9 cellular contexts compared by ENCODE assay signal in genomic region chr19:48876035-48876981, GRCh38. TPM values are rescaled to one million over a fixed set of nuclear protein-coding genes. Genes with fewer than 3 reads are reported as not detected.
DNase-seq lines count a peak whose midpoint lies in the region; ATAC-seq, FAIRE-seq and TF ChIP-seq lines count a peak whose summit lies in the region.
"Not testable (repeated sequence)": the region's sequence is repeated elsewhere in the genome, so short reads cannot be mapped to it uniquely, and the experiment has no call there.
"Had no signal": no experiment of that assay in that cellular context is flagged by ENCODE, and none has a peak within 500 bp of the region (broad histone marks: within the 10 kb centered on the region; RNA-seq: fewer than 3 reads in every experiment).

No MANE protein-coding gene starts in this region.

- not testable (repeated sequence) for H3K9me2 ChIP-seq in PC-9 (ENCODE audit: insufficient read depth)

- WGBS in A549 (ENCODE audit: missing lambda C conversion rate) = 72% methylated on average over 30 of the region's 30 CpGs
- 73 to 76% methylated on average over 24 to 30 of the region's 30 CpGs for WGBS in body of pancreas, 2 donors

- peaks cover 40% of the 10 kb centered on the region for H4K20me1 ChIP-seq in PC-9 (ENCODE audit: insufficient read depth)

- H3K9me3 ChIP-seq in A549; PC-9 (ENCODE audit: insufficient read depth, low read depth); body of pancreas; muscle layer of colon (ENCODE audit: low read length): not testable (repeated sequence)

- DNase-seq in A549 (ENCODE audit: low read depth in 1 of 2, low spot score in 1 of 2) = peak in 1 of 2 experiments; percentile 46
- peak; percentile 45 to 50 for DNase-seq in PC-9
- DNase-seq in activated CD4-positive, alpha-beta T cell treated with anti-CD3 and anti-CD28 coated beads, Interleukin-2, amount 50 U/mL, for 4 hours = peak; percentile 35
- DNase-seq in body of pancreas = peak in 3 of 4 donors; percentile 49 to 60 (median 50)
- not testable (repeated sequence) for DNase-seq in fibroblast of villous mesenchyme (ENCODE audit: low read depth)
- peak; percentile 54 to 59 for DNase-seq in stimulated activated CD4-positive, alpha-beta T cell treated with anti-CD3 and anti-CD28 coated beads, Interleukin-2, amount 100 ng/mL, for 24 hours

- H3K4me2 ChIP-seq in A549 = peak overlapping the region; percentile 88
- H3K4me2 ChIP-seq in PC-9 = peak overlapping the region; percentile 100

- TF ChIP-seq CTCF in A549 (IDR thresholded peaks at IDR 0.05); PC-9 (conservative IDR thresholded peaks at IDR 0.05); body of pancreas (IDR thresholded peaks at IDR 0.05); fibroblast of villous mesenchyme (IDR thresholded peaks at IDR 0.05; ENCODE audit: insufficient read depth, low read depth, low read length): not testable (repeated sequence)

- not testable (repeated sequence) for FAIRE-seq in A549 (lab: Jason Lieb, UNC)

- peak overlapping the region; percentile 92 for H3K4me3 ChIP-seq in A549
- H3K4me3 ChIP-seq in PC-9 = peak overlapping the region; percentile 93
- not testable (repeated sequence) for H3K4me3 ChIP-seq in body of pancreas
- peak overlapping the region; percentile 94 for H3K4me3 ChIP-seq in fibroblast of villous mesenchyme (ENCODE audit: low read depth, low read length)
- H3K4me3 ChIP-seq in muscle layer of colon (ENCODE audit: low read depth in 1 of 2, low read length in 2 of 2) = peak overlapping the region; percentile 99

- H3K27ac ChIP-seq in A549 (peak overlapping the region; percentile 95 to 97), PC-9 (peak overlapping the region; percentile 97), body of pancreas (peak overlapping the region in 2 of 4 donors; percentile 57 to 96), muscle layer of colon (ENCODE audit: low read depth, low read length) (peak overlapping the region; percentile 55)

- POLR2A ChIA-PET in A549 (lab: Yijun Ruan, JAX) (interaction anchor here (0.8 to 8.9 kb wide), 7 partner anchors 11 to 92 kb away, joined by 3 to 175 read pairs (median 12); partner anchors contain the start of genes BAX, FTL and NUCB1), PC-9 (lab: Charles Lee; ENCODE audit: unreplicated experiment) (interaction anchor here (0.9 kb wide), 1 partner anchor 764 kb away, joined by 4 read pairs; the partner anchor contains the start of gene RRAS)

- not testable (repeated sequence) for TF ChIP-seq EP300 in A549 (IDR thresholded peaks at IDR 0.05)

- intact Hi-C loops in PC-9 (cut with micrococcal nuclease; ENCODE audit: unreplicated experiment); body of pancreas (cut with DNase I): not testable (repeated sequence)

- CTCF ChIA-PET in A549 (lab: Yijun Ruan, JAX) = interaction anchor here (0.9 to 13.7 kb wide), 6 partner anchors 8 to 96 kb away, joined by 3 to 121 read pairs (median 7); partner anchors contain the start of gene FTL
- CTCF ChIA-PET in PC-9 (lab: Charles Lee) = interaction anchor here (0.7 kb wide), 1 partner anchor 204 kb away, joined by 5 read pairs; no protein-coding TSS in a partner anchor

- ATAC-seq in A549, body of pancreas: not testable (repeated sequence)

- not testable (repeated sequence) for H3K27me3 ChIP-seq in PC-9 (ENCODE audit: insufficient read depth, low read depth); body of pancreas; muscle layer of colon (ENCODE audit: control insufficient read depth in 1 of 2, insufficient read depth in 2 of 2, low read length in 2 of 2)

- H3F3A ChIP-seq in PC-9 (ENCODE audit: insufficient read depth, low read depth) = peaks cover 67% of the 10 kb centered on the region

- H3K79me2 ChIP-seq in PC-9 (ENCODE audit: low read depth) = peaks cover 44% of the 10 kb centered on the region

- H3K4me1 ChIP-seq in A549 (peaks cover 28% of the 10 kb centered on the region), PC-9 (replicated peaks; ENCODE audit: insufficient read depth) (peaks cover 22% of the 10 kb centered on the region), body of pancreas (peaks cover 36% of the 10 kb centered on the region), muscle layer of colon (ENCODE audit: insufficient read depth, low read length) (peaks cover 23% of the 10 kb centered on the region)

- H3K36me3 ChIP-seq in PC-9 (ENCODE audit: low read depth) = peaks cover 32% of the 10 kb centered on the region
- H3K36me3 ChIP-seq in body of pancreas (replicated peaks in 1 of 2; ENCODE audit: insufficient read depth in 1 of 2, low read depth in 2 of 2) = not testable (repeated sequence)
- peaks cover 30% of the 10 kb centered on the region for H3K36me3 ChIP-seq in muscle layer of colon (ENCODE audit: insufficient read depth, low read length)

- not testable (repeated sequence) for TF ChIP-seq POLR2A in A549 (IDR thresholded peaks at IDR 0.05; ENCODE audit: low read length)
- TF ChIP-seq POLR2A in GM15510 (IDR thresholded peaks at IDR 0.05; ENCODE audit: borderline replicate concordance, extremely low read depth, insufficient read length) (peak; percentile 20), body of pancreas (IDR thresholded peaks at IDR 0.05) (peak in 1 of 3 donors; percentile 18)

- peak overlapping the region; percentile 100 for H3K9ac ChIP-seq in muscle layer of colon (ENCODE audit: low read length)

- H2AFZ ChIP-seq in PC-9 = not testable (repeated sequence)

- TF ChIP-seq RAD21 in A549 (conservative IDR thresholded peaks at IDR 0.05 in 1 of 2, IDR thresholded peaks at IDR 0.05 in 1 of 2) = not testable (repeated sequence)

- TSS peak; percentile 87 for BruUV-seq in PC-9 (replicated peaks; lab: Mats Ljungman, UMichigan)

TF ChIP-seq in A549, 52 proteins besides CTCF, POLR2A, EP300 and RAD21 (continues in another document):
- 0 out of 2 replicates have a peak, but pooled peaks have one; percentile 54 for TF ChIP-seq HOXB5 (CRISPR knock-in tag; IDR thresholded peaks at IDR 0.05)
- TF ChIP-seq FOSB (CRISPR knock-in tag; IDR thresholded peaks at IDR 0.05) = peak; percentile 94
- TF ChIP-seq POLR2AphosphoS2 (conservative IDR thresholded peaks at IDR 0.05; ENCODE audit: low read length) = peak; percentile 92; the same call in 1 of the 2 replicates
- TF ChIP-seq FOSL2 (IDR thresholded peaks at IDR 0.05) = not testable (repeated sequence)
- TF ChIP-seq FOSL2 (CRISPR knock-in tag; IDR thresholded peaks at IDR 0.05) = peak; percentile 80
- TF ChIP-seq RARB (CRISPR knock-in tag; IDR thresholded peaks at IDR 0.05) = peak; percentile 53; the same call in 1 of the 2 replicates
- peak; percentile 77 for TF ChIP-seq BHLHE40 (IDR thresholded peaks at IDR 0.05; ENCODE audit: low read depth, low read length)

RNA-seq across cellular contexts. Expression of gene PPP1R15A, which starts 4.1 kb away (rescaled TPM):
- polyA plus RNA-seq in A549 (2011; rRNA removed) = 49.0 and 74.2 TPM in 2 replicates
- polyA plus RNA-seq in A549 (2012; cell fraction: cytosol; rRNA removed) = 109 and 112 TPM in 2 replicates
- 162 and 179 TPM in 2 replicates for polyA plus RNA-seq in A549 (2012; cell fraction: nucleus; rRNA removed)
- 28.1 to 29.7 TPM (median 29.2 TPM) in 3 replicates for polyA plus RNA-seq in A549 (2017; fragmentation: RNase III; extraction: RNeasy Plus Mini Kit Qiagen cat#74134 plus additional on column Dnase treatment)
- polyA minus RNA-seq in A549 (2011; rRNA and poly(A)+ RNA removed) = 34.8 and 43.6 TPM in 2 replicates
- 49.5 and 53.6 TPM in 2 replicates for total RNA-seq in PC-9 (2021)
- 10 to 100 TPM; 17.9 to 49.4 TPM for total RNA-seq in body of pancreas
- total RNA-seq in fibroblast of villous mesenchyme = 63.9 and 76.0 TPM in 2 replicates

RNA-seq across cellular contexts. Expression of gene PLEKHA4, which starts 7.9 kb away (rescaled TPM):
- polyA plus RNA-seq in A549 (2011; rRNA removed) (0.34 and 0.42 TPM in 2 replicates), A549 (2017; fragmentation: RNase III; extraction: RNeasy Plus Mini Kit Qiagen cat#74134 plus additional on column Dnase treatment) (0.46 to 0.78 TPM (median 0.47 TPM) in 3 replicates)
- polyA plus RNA-seq in A549 (2012; cell fraction: cytosol; rRNA removed) = 0.36 and 0.52 TPM in 2 replicates
- polyA plus RNA-seq in A549 (2012; cell fraction: nucleus; rRNA removed) = 0.97 TPM in 2 replicates
- polyA minus RNA-seq in A549 (2011; rRNA and poly(A)+ RNA removed) = 0.39 TPM in 1 of 2 replicates, not detected in the other
- total RNA-seq in PC-9 (2021) (0.79 and 1.8 TPM in 2 replicates), body of pancreas (10 to 100 TPM in 1 of 2 donors, 1 to 10 TPM in 1; 6.5 to 21.1 TPM), fibroblast of villous mesenchyme (6.0 and 12.2 TPM in 2 replicates)

RNA-seq across cellular contexts. Expression of gene TULP2, which starts 22.2 kb away (rescaled TPM):
- not detected in 2 replicates for polyA plus RNA-seq in A549 (2011; rRNA removed)
- 0.09 TPM in 1 of 2 replicates, not detected in the other for polyA plus RNA-seq in A549 (2012; cell fraction: cytosol; rRNA removed)
- polyA plus RNA-seq in A549 (2012; cell fraction: nucleus; rRNA removed) = 0.04 and 0.20 TPM in 2 replicates
- polyA plus RNA-seq in A549 (2017; fragmentation: RNase III; extraction: RNeasy Plus Mini Kit Qiagen cat#74134 plus additional on column Dnase treatment) = not detected in 3 replicates
- not detected in 2 replicates for polyA minus RNA-seq in A549 (2011; rRNA and poly(A)+ RNA removed)
- not detected in 2 replicates for total RNA-seq in PC-9 (2021)
- total RNA-seq in body of pancreas = not detected
- total RNA-seq in fibroblast of villous mesenchyme = 0.32 TPM in 1 of 2 replicates, not detected in the other
- total RNA-seq: occipital lobe had no signal

RNA-seq across cellular contexts. Expression of gene NUCB1, which starts 23.8 kb away (rescaled TPM):
- polyA plus RNA-seq in A549 (2011; rRNA removed) (58.5 and 79.5 TPM in 2 replicates), A549 (2017; fragmentation: RNase III; extraction: RNeasy Plus Mini Kit Qiagen cat#74134 plus additional on column Dnase treatment) (154 to 182 TPM (median 174 TPM) in 3 replicates)
- 163 and 192 TPM in 2 replicates for polyA plus RNA-seq in A549 (2012; cell fraction: cytosol; rRNA removed)
- 342 and 441 TPM in 2 replicates for polyA plus RNA-seq in A549 (2012; cell fraction: nucleus; rRNA removed)
- polyA minus RNA-seq in A549 (2011; rRNA and poly(A)+ RNA removed) = 55.6 and 64.0 TPM in 2 replicates
- total RNA-seq in PC-9 (2021) (185 and 216 TPM in 2 replicates), body of pancreas (100 to 1,000 TPM; 129 to 170 TPM), fibroblast of villous mesenchyme (139 and 154 TPM in 2 replicates)

RNA-seq across cellular contexts. Expression of gene HSD17B14, which starts 40.0 kb away (rescaled TPM):
- polyA plus RNA-seq in A549 (2011; rRNA removed) = 8.1 and 11.1 TPM in 2 replicates
- 13.6 and 15.8 TPM in 2 replicates for polyA plus RNA-seq in A549 (2012; cell fraction: cytosol; rRNA removed)
- 19.8 and 22.5 TPM in 2 replicates for polyA plus RNA-seq in A549 (2012; cell fraction: nucleus; rRNA removed)
- 10.6 to 20.9 TPM (median 19.5 TPM) in 3 replicates for polyA plus RNA-seq in A549 (2017; fragmentation: RNase III; extraction: RNeasy Plus Mini Kit Qiagen cat#74134 plus additional on column Dnase treatment)
- 5.8 TPM in 2 replicates for polyA minus RNA-seq in A549 (2011; rRNA and poly(A)+ RNA removed)
- 20.7 and 33.6 TPM in 2 replicates for total RNA-seq in PC-9 (2021)
- 1 to 10 TPM; 2.1 to 3.3 TPM for total RNA-seq in body of pancreas
- total RNA-seq in fibroblast of villous mesenchyme = 12.2 and 13.8 TPM in 2 replicates
